ENCODE assay signal across 14 cellular contexts in genomic region chr9:128495804-128496417, GRCh38. TPM values are rescaled to one million over a fixed set of nuclear protein-coding genes. Genes with fewer than 3 reads are reported as not detected.
A peak's percentile ranks its signal among the peaks of the same experiment; 100 is the strongest.
DNase-seq lines count a peak whose midpoint lies in the region; ATAC-seq and TF ChIP-seq lines count a peak whose summit lies in the region.
"Had no signal": no experiment of that assay in that cellular context is flagged by ENCODE, and none has a peak within 500 bp of the region (broad histone marks: within the 10 kb centered on the region; RNA-seq: fewer than 3 reads in every experiment).

No MANE protein-coding gene starts in this region.

- no peak for DNase-seq in T-helper 2 cell treated with Interferon-gamma antibody and Interleukin-4, amounts not matched to agents 5 μg/mL and 100 μg/mL, for 36 hours (ENCODE audit: low spot score)
- no peak for DNase-seq in T-helper 2 cell
- peak; percentile 23 for DNase-seq in HuH-7 (ENCODE audit: low spot score)
- peak; percentile 67 for DNase-seq in endodermal cell
- no peak for DNase-seq in naive thymus-derived CD8-positive, alpha-beta T cell
- no peak for DNase-seq in NCI-H2171 treated with DMSO at 0.1 percent for 48 hours (lab: John Stamatoyannopoulos, UW)
- DNase-seq: left cardiac atrium, naive B cell, NCI-H774, testis had no signal

- H3K9me3 Mint-ChIP-seq in T-helper 2 cell treated with Interferon-gamma antibody and Interleukin-4, amounts not matched to agents 5 μg/mL and 100 μg/mL, for 36 hours: no peaks in the 10 kb centered on the region
- H3K9me3 Mint-ChIP-seq in endodermal cell: no peaks in the 10 kb centered on the region
- H3K9me3 Mint-ChIP-seq in naive thymus-derived CD8-positive, alpha-beta T cell: no peaks in the 10 kb centered on the region
- H3K9me3 Mint-ChIP-seq: IgD-negative memory B cell, naive B cell had no signal

- POLR2A ChIA-PET in naive thymus-derived CD8-positive, alpha-beta T cell (lab: Charles Lee): interaction anchor here (1.2 to 1.4 kb wide), 2 partner anchors 9 to 12 kb away, joined by 3 read pairs; partner anchors contain the start of gene GLE1

- H3K36me3 Mint-ChIP-seq in T-helper 2 cell treated with Interferon-gamma antibody and Interleukin-4, amounts not matched to agents 5 μg/mL and 100 μg/mL, for 36 hours (ENCODE audit: low read depth): peaks cover 48% of the 10 kb centered on the region
- H3K36me3 Mint-ChIP-seq in endodermal cell (ENCODE audit: low read depth): peaks cover 67% of the 10 kb centered on the region
- peaks cover 0 to 56% (median 2%) of the 10 kb centered on the region in 3 donors for H3K36me3 Mint-ChIP-seq in naive thymus-derived CD8-positive, alpha-beta T cell
- H3K36me3 Mint-ChIP-seq: IgD-negative memory B cell had no signal

- no peaks in the 10 kb centered on the region for H3K4me1 ChIP-seq in endodermal cell (ENCODE audit: control insufficient read depth, insufficient read depth, low read length)
- H3K4me1 ChIP-seq: testis had no signal

- H3K4me3 ChIP-seq in endodermal cell (ENCODE audit: low read length): no peak overlapping the region
- H3K4me3 ChIP-seq: hepatocyte, testis had no signal

- peak overlapping the region; percentile 6 for H3K27ac Mint-ChIP-seq in T-helper 2 cell treated with Interferon-gamma antibody and Interleukin-4, amounts not matched to agents 5 μg/mL and 100 μg/mL, for 36 hours
- peak overlapping the region; percentile 64 for H3K27ac Mint-ChIP-seq in endodermal cell
- H3K27ac Mint-ChIP-seq in naive thymus-derived CD8-positive, alpha-beta T cell: peak overlapping the region in 7 of 10 donors; percentile 10 to 83 (median 48)

- H3K27ac ChIP-seq in endodermal cell (ENCODE audit: low read depth, low read length): no peak overlapping the region
- H3K27ac ChIP-seq: hepatocyte, testis had no signal

- H3K27me3 Mint-ChIP-seq in T-helper 2 cell treated with Interferon-gamma antibody and Interleukin-4, amounts not matched to agents 5 μg/mL and 100 μg/mL, for 36 hours (ENCODE audit: low read depth): no peaks in the 10 kb centered on the region
- H3K27me3 Mint-ChIP-seq in endodermal cell (ENCODE audit: insufficient read depth): no peaks in the 10 kb centered on the region
- H3K27me3 Mint-ChIP-seq in naive thymus-derived CD8-positive, alpha-beta T cell: no peaks in the 10 kb centered on the region
- H3K27me3 Mint-ChIP-seq: IgD-negative memory B cell, naive B cell had no signal

- no peak overlapping the region for H3K9ac ChIP-seq in endodermal cell (ENCODE audit: extremely low read depth, low read length, poor library complexity, severe bottlenecking)

- WGBS in endodermal cell (ENCODE audit: insufficient coverage in 1 of 2, insufficient read length in 1 of 2), 2 experiments: 80% methylated on average over 4 to 6 of the region's 6 CpGs

- H3K4me3 Mint-ChIP-seq in T-helper 2 cell treated with Interferon-gamma antibody and Interleukin-4, amounts not matched to agents 5 μg/mL and 100 μg/mL, for 36 hours: no peak overlapping the region
- no peak overlapping the region for H3K4me3 Mint-ChIP-seq in endodermal cell
- H3K4me3 Mint-ChIP-seq in naive thymus-derived CD8-positive, alpha-beta T cell: peak overlapping the region in 1 of 10 donors; percentile 39
- H3K4me3 Mint-ChIP-seq: IgD-negative memory B cell had no signal

- TF ChIP-seq CTCF in endodermal cell (conservative IDR thresholded peaks at IDR 0.05): peak; percentile 21

- no peaks in the 10 kb centered on the region for H3K9me3 ChIP-seq in endodermal cell (ENCODE audit: control insufficient read depth, low read length)
- H3K9me3 ChIP-seq: testis had no signal

- H3K36me3 ChIP-seq in endodermal cell (ENCODE audit: control insufficient read depth, insufficient read depth, low read length): peaks cover 85% of the 10 kb centered on the region

- no peaks in the 10 kb centered on the region for H3K27me3 ChIP-seq in endodermal cell (ENCODE audit: control insufficient read depth, insufficient read depth, low read length, poor library complexity, severe bottlenecking)
- H3K27me3 ChIP-seq: hepatocyte, testis had no signal

- no peak for ATAC-seq in naive thymus-derived CD8-positive, alpha-beta T cell
- no peak for ATAC-seq in GM18907 (IDR thresholded peaks at IDR 0.05; ENCODE audit: unreplicated experiment)
- ATAC-seq in GM18858 (IDR thresholded peaks at IDR 0.05; ENCODE audit: unreplicated experiment): no peak
- ATAC-seq: left cardiac atrium had no signal

- no peaks in the 10 kb centered on the region for H3K4me1 Mint-ChIP-seq in T-helper 2 cell treated with Interferon-gamma antibody and Interleukin-4, amounts not matched to agents 5 μg/mL and 100 μg/mL, for 36 hours (ENCODE audit: low read depth)
- H3K4me1 Mint-ChIP-seq in endodermal cell: no peaks in the 10 kb centered on the region
- H3K4me1 Mint-ChIP-seq in naive thymus-derived CD8-positive, alpha-beta T cell: peaks cover 0 to 16% (median 10%) of the 10 kb centered on the region in 4 donors
- H3K4me1 Mint-ChIP-seq: IgD-negative memory B cell had no signal

RNA-seq across cellular contexts. Expression of gene GLE1, which starts 8.6 kb away (rescaled TPM):
- 10 to 100 TPM; 14.7 to 16.6 TPM for total RNA-seq in endodermal cell
- 15.9 TPM for polyA plus RNA-seq in endodermal cell (2013, experiment 1 of 2)
- 17.1 TPM for polyA plus RNA-seq in endodermal cell (2013, experiment 2 of 2)
- total RNA-seq in naive thymus-derived CD8-positive, alpha-beta T cell: 10 to 100 TPM; 26.4 to 30.7 TPM
- polyA plus RNA-seq in naive thymus-derived CD8-positive, alpha-beta T cell: 10 to 100 TPM; 17.4 to 27.9 (median 24.9) TPM

RNA-seq across cellular contexts. Expression of gene ODF2, which starts 40.1 kb away (rescaled TPM):
- 10 to 100 TPM; 34.5 to 48.7 TPM for total RNA-seq in endodermal cell
- polyA plus RNA-seq in endodermal cell (2013, experiment 1 of 2): 60.4 TPM
- 57.4 TPM for polyA plus RNA-seq in endodermal cell (2013, experiment 2 of 2)
- 10 to 100 TPM; 34.8 to 36.6 TPM for total RNA-seq in naive thymus-derived CD8-positive, alpha-beta T cell
- polyA plus RNA-seq in naive thymus-derived CD8-positive, alpha-beta T cell: 10 to 100 TPM; 15.6 to 32.8 (median 20.6) TPM

RNA-seq across cellular contexts. Expression of gene SPTAN1, which starts 56.5 kb away (rescaled TPM):
- total RNA-seq in endodermal cell: 100 to 1,000 TPM; 309 to 319 TPM
- 190 TPM for polyA plus RNA-seq in endodermal cell (2013, experiment 1 of 2)
- 174 TPM for polyA plus RNA-seq in endodermal cell (2013, experiment 2 of 2)
- 100 to 1,000 TPM; 395 to 402 TPM for total RNA-seq in naive thymus-derived CD8-positive, alpha-beta T cell
- 100 to 1,000 TPM in 1 of 3 donors, 10 to 100 TPM in 2; 38.2 to 117 (median 57.5) TPM for polyA plus RNA-seq in naive thymus-derived CD8-positive, alpha-beta T cell

Comparison
In these comparisons a context has a peak if more than half of its experiments do, and no peak if none do; other contexts are left out.
1. DNase-seq: peak in HuH-7 (single experiment) and endodermal cell (single experiment); none in T-helper 2 cell treated with Interferon-gamma antibody and Interleukin-4, amounts not matched to agents 5 μg/mL and 100 μg/mL, for 36 hours (single experiment), T-helper 2 cell (0 of 5), naive thymus-derived CD8-positive, alpha-beta T cell (0 of 10) and NCI-H2171 treated with DMSO at 0.1 percent for 48 hours (single experiment).
2. H3K27ac Mint-ChIP-seq: peak in every context shown above with its lines; median percentile 64 in endodermal cell; 48 in naive thymus-derived CD8-positive, alpha-beta T cell; 6 in T-helper 2 cell treated with Interferon-gamma antibody and Interleukin-4, amounts not matched to agents 5 μg/mL and 100 μg/mL, for 36 hours.